Comparison of ENCODE assay signal across 14 cellular contexts in genomic region chr2:106094101-106094860, GRCh38.
A peak's percentile ranks its signal among the peaks of the same experiment; 100 is the strongest.
DNase-seq lines count a peak whose midpoint lies in the region; ATAC-seq, FAIRE-seq and TF ChIP-seq lines count a peak whose summit lies in the region.
"Had no signal": no experiment of that assay in that cellular context is flagged by ENCODE, and none has a peak within 500 bp of the region (broad histone marks: within the 10 kb centered on the region; RNA-seq: fewer than 3 reads in every experiment).

No MANE protein-coding gene starts in this region.

- H3K27ac Mint-ChIP-seq in activated T-cell treated with anti-CD3 and anti-CD28 coated beads, Interleukin-2, amount 50 U/mL, for 72 hours: peak overlapping the region; percentile 81
- H3K27ac Mint-ChIP-seq in immature natural killer cell: peak overlapping the region; percentile 80 to 92 (median 88)
- H3K27ac Mint-ChIP-seq in stimulated activated naive CD8-positive, alpha-beta T cell treated with anti-CD3 and anti-CD28 coated beads, Interleukin-15, Interleukin-2, amounts not matched to agents 100 ng/mL and 50 ng/mL, for 24 hours: peak overlapping the region; percentile 91
- H3K27ac Mint-ChIP-seq: GM23338 had no signal

- H3K36me3 Mint-ChIP-seq in activated T-cell treated with anti-CD3 and anti-CD28 coated beads, Interleukin-2, amount 50 U/mL, for 72 hours (ENCODE audit: insufficient read depth in 2 of 2): peaks cover 5 to 19% of the 10 kb centered on the region in 2 donors
- peaks cover 7 to 26% (median 10%) of the 10 kb centered on the region in 3 donors for H3K36me3 Mint-ChIP-seq in immature natural killer cell
- H3K36me3 Mint-ChIP-seq in stimulated activated naive CD8-positive, alpha-beta T cell treated with anti-CD3 and anti-CD28 coated beads, Interleukin-15, Interleukin-2, amounts not matched to agents 100 ng/mL and 50 ng/mL, for 24 hours (ENCODE audit: low read depth): peaks cover 54% of the 10 kb centered on the region

- intact Hi-C loops in uterus (cut with DNase I; ENCODE audit: low total_unique reads): no loop called here

- TF ChIP-seq CTCF in uterus (IDR thresholded peaks at IDR 0.05): no peak

- H3K4me1 Mint-ChIP-seq in activated T-cell treated with anti-CD3 and anti-CD28 coated beads, Interleukin-2, amount 50 U/mL, for 72 hours (ENCODE audit: low read depth): peaks cover 65% of the 10 kb centered on the region
- peaks cover 30 to 41% of the 10 kb centered on the region in 2 donors for H3K4me1 Mint-ChIP-seq in immature natural killer cell
- peaks cover 50% of the 10 kb centered on the region for H3K4me1 Mint-ChIP-seq in stimulated activated naive CD8-positive, alpha-beta T cell treated with anti-CD3 and anti-CD28 coated beads, Interleukin-15, Interleukin-2, amounts not matched to agents 100 ng/mL and 50 ng/mL, for 24 hours (ENCODE audit: low read depth)

- peak; percentile 31 to 38 for ATAC-seq in activated T-cell treated with anti-CD3 and anti-CD28 coated beads, Interleukin-2, amount 50 U/mL, for 72 hours (replicated peaks in 1 of 2)
- ATAC-seq: GM23338, SK-N-SH treated with all-trans-retinoic acid at 6 μM for 48 hours had no signal

- no peaks in the 10 kb centered on the region for H3K9me3 Mint-ChIP-seq in activated T-cell treated with anti-CD3 and anti-CD28 coated beads, Interleukin-2, amount 50 U/mL, for 72 hours
- no peaks in the 10 kb centered on the region for H3K9me3 Mint-ChIP-seq in immature natural killer cell
- peaks cover under 1% of the 10 kb centered on the region for H3K9me3 Mint-ChIP-seq in stimulated activated naive CD8-positive, alpha-beta T cell treated with anti-CD3 and anti-CD28 coated beads, Interleukin-15, Interleukin-2, amounts not matched to agents 100 ng/mL and 50 ng/mL, for 24 hours
- H3K9me3 Mint-ChIP-seq: GM23338 had no signal

- TF ChIP-seq POLR2A in uterus (IDR thresholded peaks at IDR 0.05): no peak

- H3K27me3 ChIP-seq in uterus: no peaks in the 10 kb centered on the region
- H3K27me3 ChIP-seq: neutrophil had no signal

- no peak overlapping the region for H3K4me3 ChIP-seq in uterus
- H3K4me3 ChIP-seq: GM23338 had no signal

- no peak for FAIRE-seq in frontal cortex (lab: Jason Lieb, UNC)
- FAIRE-seq: D721Med had no signal

- H3K9me3 ChIP-seq in uterus: no peaks in the 10 kb centered on the region
- H3K9me3 ChIP-seq: neutrophil had no signal

- peak overlapping the region; percentile 86 to 87 for H3K4me3 Mint-ChIP-seq in activated T-cell treated with anti-CD3 and anti-CD28 coated beads, Interleukin-2, amount 50 U/mL, for 72 hours
- H3K4me3 Mint-ChIP-seq in immature natural killer cell: peak overlapping the region; percentile 58 to 82 (median 75)
- peak overlapping the region; percentile 81 for H3K4me3 Mint-ChIP-seq in stimulated activated naive CD8-positive, alpha-beta T cell treated with anti-CD3 and anti-CD28 coated beads, Interleukin-15, Interleukin-2, amounts not matched to agents 100 ng/mL and 50 ng/mL, for 24 hours
- H3K4me3 Mint-ChIP-seq: GM23338 had no signal

- H3K27ac ChIP-seq in uterus: no peak overlapping the region
- H3K27ac ChIP-seq: 22Rv1, neutrophil had no signal

- H3K4me1 ChIP-seq in uterus: no peaks in the 10 kb centered on the region

- no peaks in the 10 kb centered on the region for H3K36me3 ChIP-seq in uterus

- H3K27me3 Mint-ChIP-seq in activated T-cell treated with anti-CD3 and anti-CD28 coated beads, Interleukin-2, amount 50 U/mL, for 72 hours (ENCODE audit: low read depth): no peaks in the 10 kb centered on the region
- peaks cover 2 to 5% (median 3%) of the 10 kb centered on the region in 3 donors for H3K27me3 Mint-ChIP-seq in immature natural killer cell (ENCODE audit: low read depth in 3 of 3)
- no peaks in the 10 kb centered on the region for H3K27me3 Mint-ChIP-seq in stimulated activated naive CD8-positive, alpha-beta T cell treated with anti-CD3 and anti-CD28 coated beads, Interleukin-15, Interleukin-2, amounts not matched to agents 100 ng/mL and 50 ng/mL, for 24 hours

- DNase-seq in activated CD8-positive, alpha-beta memory T cell treated with anti-CD3 and anti-CD28 coated beads for 24 hours: peak; percentile 76
- DNase-seq in activated CD8-positive, alpha-beta memory T cell treated with anti-CD3 and anti-CD28 coated beads, Interleukin-2, amount 50 U/mL, for 48 hours: no peak
- peak; percentile 45 to 54 for DNase-seq in activated T-cell treated with anti-CD3 and anti-CD28 coated beads, Interleukin-2, amount 50 U/mL, for 72 hours
- DNase-seq in immature natural killer cell (peak; percentile 43 to 50 (median 48)), frontal cortex (ENCODE audit: low spot score in 2 of 2) (no peak), uterus (no peak), cortex of kidney (lab: John Stamatoyannopoulos, UW) (no peak)
- DNase-seq: NCI-H1417 treated with DMSO at 0.1 percent for 48 hours had no signal

Comparison
In these comparisons a context has a peak if more than half of its experiments do, and no peak if none do; other contexts are left out.
1. DNase-seq: peak in activated CD8-positive, alpha-beta memory T cell treated with anti-CD3 and anti-CD28 coated beads for 24 hours (single experiment), activated T-cell treated with anti-CD3 and anti-CD28 coated beads, Interleukin-2, amount 50 U/mL, for 72 hours (2 of 2) and immature natural killer cell (3 of 3); none in activated CD8-positive, alpha-beta memory T cell treated with anti-CD3 and anti-CD28 coated beads, Interleukin-2, amount 50 U/mL, for 48 hours (single experiment), frontal cortex (0 of 2), uterus (0 of 2) and cortex of kidney (single experiment).
2. Peak in every context shown above with its lines, with median percentiles within 50 percentile points of each other: H3K27ac Mint-ChIP-seq and H3K4me3 Mint-ChIP-seq.